Comparison of ENCODE assay signal across 16 cellular contexts in the genomic region with DNA sequence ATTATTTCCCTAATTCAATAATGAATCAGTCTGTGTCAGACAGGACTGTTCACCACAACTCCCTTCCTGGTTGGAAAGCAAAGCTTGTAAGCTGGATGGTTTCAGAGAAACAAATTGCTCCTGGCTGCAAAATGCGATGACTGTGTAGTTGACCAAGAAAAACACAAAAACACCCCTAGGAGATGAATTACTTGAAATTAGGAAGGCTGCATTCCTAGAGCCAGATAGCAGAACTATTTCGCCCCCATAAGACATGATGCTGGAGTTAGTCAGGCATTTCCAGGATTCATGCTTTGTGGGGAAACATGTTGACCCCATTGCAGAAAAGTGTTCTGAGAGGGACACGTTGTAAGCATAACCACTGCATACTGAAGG.
A peak's percentile ranks its signal among the peaks of the same experiment; 100 is the strongest.
DNase-seq lines count a peak whose midpoint lies in the region; ATAC-seq and TF ChIP-seq lines count a peak whose summit lies in the region.
"Had no signal": no experiment of that assay in that cellular context is flagged by ENCODE, and none has a peak within 500 bp of the region (broad histone marks: within the 10 kb centered on the region; RNA-seq: fewer than 3 reads in every experiment).

No MANE protein-coding gene starts in this region.

- TF ChIP-seq EP300 in gastroesophageal sphincter (IDR thresholded peaks at IDR 0.05) = no peak
- no peak for TF ChIP-seq EP300 in sigmoid colon (IDR thresholded peaks at IDR 0.05)

- H3K27ac ChIP-seq in BLaER1 = no peak overlapping the region
- peak overlapping the region in 3 of 4 donors; percentile 25 to 63 (median 54) for H3K27ac ChIP-seq in gastroesophageal sphincter
- H3K27ac ChIP-seq in sigmoid colon = peak overlapping the region; percentile 20 to 57 (median 48)
- no peak overlapping the region for H3K27ac ChIP-seq in substantia nigra (ENCODE audit: low read depth, low read length, poor library complexity, severe bottlenecking)
- H3K27ac ChIP-seq: SJCRH30 had no signal

- ATAC-seq in activated B cell treated with CpG ODN at 0.5 μM for 24 hours (ENCODE audit: low read depth) = no peak
- peak; percentile 80 for ATAC-seq in gastroesophageal sphincter
- ATAC-seq: activated CD4-positive, CD25-positive, alpha-beta regulatory T cell treated with anti-CD3 and anti-CD28 coated beads, Interleukin-2, amount 50 U/mL, for 24 hours; activated T-helper 17 cell treated with anti-CD3 and anti-CD28 coated beads, Interleukin-2, amount 50 U/mL, for 72 hours had no signal

- H3K4me1 ChIP-seq in BLaER1 = peaks cover 12% of the 10 kb centered on the region
- H3K4me1 ChIP-seq in gastroesophageal sphincter = no peaks in the 10 kb centered on the region
- H3K4me1 ChIP-seq in sigmoid colon = no peaks in the 10 kb centered on the region
- H3K4me1 ChIP-seq: SJCRH30 had no signal

- H3K9me3 ChIP-seq in BLaER1 (no peaks in the 10 kb centered on the region), gastroesophageal sphincter (peaks cover 0 to 7% (median 0%) of the 10 kb centered on the region in 3 donors), sigmoid colon (peaks cover 0 to 7% (median under 1%) of the 10 kb centered on the region in 4 donors)
- H3K9me3 ChIP-seq: SJCRH30 had no signal

- H3K4me2 ChIP-seq in BLaER1 = peak overlapping the region; percentile 27; the same call in 1 of the 2 replicates

- H3K36me3 Mint-ChIP-seq in activated B cell treated with CpG ODN at 0.5 μM for 24 hours (ENCODE audit: low read depth) = no peaks in the 10 kb centered on the region
- H3K36me3 Mint-ChIP-seq: CD4-positive, CD25-positive, alpha-beta regulatory T cell had no signal

- no peak for TF ChIP-seq CTCF in activated B cell treated with CpG ODN at 0.5 μM for 24 hours (IDR thresholded peaks at IDR 0.05)
- no peak for TF ChIP-seq CTCF in gastroesophageal sphincter (IDR thresholded peaks at IDR 0.05)
- TF ChIP-seq CTCF in sigmoid colon (IDR thresholded peaks at IDR 0.05) = no peak

- TF ChIP-seq POLR2A in gastroesophageal sphincter (IDR thresholded peaks at IDR 0.05) (no peak), sigmoid colon (IDR thresholded peaks at IDR 0.05) (no peak)

- H3K27me3 Mint-ChIP-seq in activated B cell treated with CpG ODN at 0.5 μM for 24 hours = no peaks in the 10 kb centered on the region

- no peaks in the 10 kb centered on the region for H3K27me3 ChIP-seq in BLaER1
- H3K27me3 ChIP-seq in gastroesophageal sphincter = no peaks in the 10 kb centered on the region
- H3K27me3 ChIP-seq in sigmoid colon = no peaks in the 10 kb centered on the region
- H3K27me3 ChIP-seq: SJCRH30 had no signal

- WGBS in gastroesophageal sphincter (ENCODE audit: low coverage in 1 of 2), 2 donors = 56 to 76% methylated on average over 1 to 2 of the region's 3 CpGs
- WGBS in sigmoid colon, 2 donors = 73 to 86% methylated on average over 3 of the region's 3 CpGs

- peak overlapping the region; percentile 79 for H3K27ac Mint-ChIP-seq in activated B cell treated with CpG ODN at 0.5 μM for 24 hours
- H3K27ac Mint-ChIP-seq: activated T-helper 17 cell treated with anti-CD3 and anti-CD28 coated beads, Interleukin-2, amount 50 U/mL, for 72 hours; CD4-positive, CD25-positive, alpha-beta regulatory T cell had no signal

- intact Hi-C loops in activated B cell treated with CpG ODN at 0.5 μM for 24 hours (cut with micrococcal nuclease) (loop anchor here (1.0 to 5.0 kb wide), 3 partner anchors 108 to 1144 kb away; no protein-coding TSS in a partner anchor), sigmoid colon (cut with DNase I) (no loop called here)

- peaks cover 28% of the 10 kb centered on the region for H3K4me1 Mint-ChIP-seq in activated B cell treated with CpG ODN at 0.5 μM for 24 hours
- H3K4me1 Mint-ChIP-seq: activated T-helper 17 cell treated with anti-CD3 and anti-CD28 coated beads, Interleukin-2, amount 50 U/mL, for 72 hours; CD4-positive, CD25-positive, alpha-beta regulatory T cell had no signal

- POLR2A ChIA-PET in activated B cell treated with CpG ODN at 0.5 μM for 24 hours (lab: Charles Lee) = no interaction called here

- CTCF ChIA-PET in activated B cell treated with CpG ODN at 0.5 μM for 24 hours (lab: Charles Lee) = no interaction called here

- H4K20me1 ChIP-seq in BLaER1 = no peaks in the 10 kb centered on the region

- H3K4me3 ChIP-seq in BLaER1 (no peak overlapping the region), gastroesophageal sphincter (no peak overlapping the region), sigmoid colon (no peak overlapping the region)
- H3K4me3 ChIP-seq: SJCRH30 had no signal

- no peaks in the 10 kb centered on the region for H3K9me3 Mint-ChIP-seq in activated B cell treated with CpG ODN at 0.5 μM for 24 hours
- H3K9me3 Mint-ChIP-seq: activated T-helper 17 cell treated with anti-CD3 and anti-CD28 coated beads, Interleukin-2, amount 50 U/mL, for 72 hours had no signal

- peak overlapping the region; percentile 53 for H3K4me3 Mint-ChIP-seq in activated B cell treated with CpG ODN at 0.5 μM for 24 hours
- H3K4me3 Mint-ChIP-seq: activated T-helper 17 cell treated with anti-CD3 and anti-CD28 coated beads, Interleukin-2, amount 50 U/mL, for 72 hours; CD4-positive, CD25-positive, alpha-beta regulatory T cell had no signal

- H3K36me3 ChIP-seq in BLaER1 (no peaks in the 10 kb centered on the region), gastroesophageal sphincter (no peaks in the 10 kb centered on the region), sigmoid colon (no peaks in the 10 kb centered on the region)
- H3K36me3 ChIP-seq: SJCRH30 had no signal

- DNase-seq in activated B cell treated with CpG ODN at 0.5 μM for 24 hours (no peak), sigmoid colon (peak; percentile 67), SHP77 (lab: John Stamatoyannopoulos, UW) (no peak), substantia nigra (lab: John Stamatoyannopoulos, UW) (no peak), NCI-H748 (lab: John Stamatoyannopoulos, UW; ENCODE audit: unreplicated experiment) (no peak)
- DNase-seq in activated CD4-positive, CD25-positive, alpha-beta regulatory T cell treated with anti-CD3 and anti-CD28 coated beads, Interleukin-2, amount 50 U/mL, for 72 hours = no peak
- DNase-seq: CD4-positive, CD25-positive, alpha-beta regulatory T cell; hypothalamus; NCI-H446 treated with DMSO at 0.1 percent for 48 hours; SJCRH30; stimulated activated CD4-positive, alpha-beta T cell treated with anti-CD3 and anti-CD28 coated beads, Interleukin-15, amount 100 ng/mL, for 24 hours; stimulated activated naive CD4-positive, alpha-beta T cell had no signal

- no peak overlapping the region for H3K9ac ChIP-seq in BLaER1

Comparison
In these comparisons a context has a peak if more than half of its experiments do, and no peak if none do; other contexts are left out.
1. H3K27ac ChIP-seq: peak in gastroesophageal sphincter (3 of 4) and sigmoid colon (4 of 4); none in BLaER1 (single experiment) and substantia nigra (single experiment).